Comparison of ENCODE assay signal across 16 cellular contexts in genomic region chr18:35477497-35477896, GRCh38. TPM values are rescaled to one million over a fixed set of nuclear protein-coding genes. Genes with fewer than 3 reads are reported as not detected.
DNase-seq lines count a peak whose midpoint lies in the region; ATAC-seq and TF ChIP-seq lines count a peak whose summit lies in the region.
"Had no signal": no experiment of that assay in that cellular context is flagged by ENCODE, and none has a peak within 500 bp of the region (broad histone marks: within the 10 kb centered on the region; RNA-seq: fewer than 3 reads in every experiment).

No MANE protein-coding gene starts in this region.

- ATAC-seq in stimulated activated naive CD8-positive, alpha-beta T cell treated with anti-CD3 and anti-CD28 coated beads, Interleukin-15, amount 100 ng/mL, for 72 hours = no peak
- ATAC-seq in GM21723 (IDR thresholded peaks at IDR 0.05; ENCODE audit: unreplicated experiment) (no peak), GM18858 (IDR thresholded peaks at IDR 0.05; ENCODE audit: unreplicated experiment) (no peak)
- ATAC-seq: activated T-helper 17 cell treated with anti-CD3 and anti-CD28 coated beads, Interleukin-2, amount 50 U/mL, for 72 hours; pancreas had no signal

- no peaks in the 10 kb centered on the region for H3K9me3 Mint-ChIP-seq in stimulated activated naive CD8-positive, alpha-beta T cell treated with anti-CD3 and anti-CD28 coated beads, Interleukin-15, Interleukin-2, amounts not matched to agents 100 ng/mL and 50 ng/mL, for 24 hours
- H3K9me3 Mint-ChIP-seq in stimulated activated naive CD8-positive, alpha-beta T cell treated with anti-CD3 and anti-CD28 coated beads, Interleukin-15, amount 100 ng/mL, for 72 hours = peaks cover 0 to 3% of the 10 kb centered on the region in 2 donors
- H3K9me3 Mint-ChIP-seq: activated T-helper 17 cell treated with anti-CD3 and anti-CD28 coated beads, Interleukin-2, amount 50 U/mL, for 72 hours had no signal

- TF ChIP-seq CTCF in hepatocyte (IDR thresholded peaks at IDR 0.05; ENCODE audit: poor library complexity) (no peak), tibial nerve (IDR thresholded peaks at IDR 0.05) (no peak)

- H3K4me3 ChIP-seq in hepatocyte (no peak overlapping the region), tibial nerve (no peak overlapping the region)
- H3K4me3 ChIP-seq: pancreas, stomach had no signal

- WGBS in hepatocyte (ENCODE audit: low lambda C conversion rate, missing lambda C conversion rate) = 95% methylated on average over 1 of the region's 1 CpG
- WGBS in tibial nerve, 2 donors = 81 to 97% methylated on average over 1 of the region's 1 CpG

- peaks cover 16% of the 10 kb centered on the region for H3K4me1 ChIP-seq in hepatocyte (ENCODE audit: insufficient read depth)
- H3K4me1 ChIP-seq in tibial nerve = peaks cover 0 to 27% (median 8%) of the 10 kb centered on the region in 4 donors

- H3K79me2 ChIP-seq in hepatocyte = peaks cover 34% of the 10 kb centered on the region

- H3K27me3 ChIP-seq in hepatocyte (no peaks in the 10 kb centered on the region), tibial nerve (no peaks in the 10 kb centered on the region)
- H3K27me3 ChIP-seq: pancreas, stomach had no signal

- no peaks in the 10 kb centered on the region for H3K9me2 ChIP-seq in hepatocyte (replicated peaks; ENCODE audit: insufficient read depth)

- DNase-seq in stimulated activated naive CD8-positive, alpha-beta T cell treated with anti-CD3 and anti-CD28 coated beads, Interleukin-15, amount 100 ng/mL, for 72 hours = no peak
- peak; percentile 58 for DNase-seq in SKM-1 treated with dmso at 0.1 percent for 144 hours (lab: John Stamatoyannopoulos, UW; ENCODE audit: unreplicated experiment)
- DNase-seq in hepatocyte (ENCODE audit: low spot score) = no peak
- no peak for DNase-seq in tibial nerve (ENCODE audit: low spot score in 2 of 2)
- DNase-seq in activated gamma-delta T cell (lab: John Stamatoyannopoulos, UW) = no peak
- DNase-seq: activated CD4-positive, alpha-beta T cell treated with anti-CD3 and anti-CD28 coated beads, Interleukin-2, amount 50 U/mL, for 1 hour; hypothalamus; NCI-H1436; NCI-H226; NK-92 treated with Interleukin-12 subunit alpha and Interleukin-12 subunit beta, amount 100 ng/mL, for 24 hours; pancreas; stomach had no signal

- H2AFZ ChIP-seq in hepatocyte = no peak overlapping the region

- peak overlapping the region; percentile 10 for H3K4me3 Mint-ChIP-seq in stimulated activated naive CD8-positive, alpha-beta T cell treated with anti-CD3 and anti-CD28 coated beads, Interleukin-15, Interleukin-2, amounts not matched to agents 100 ng/mL and 50 ng/mL, for 24 hours
- H3K4me3 Mint-ChIP-seq in stimulated activated naive CD8-positive, alpha-beta T cell treated with anti-CD3 and anti-CD28 coated beads, Interleukin-15, amount 100 ng/mL, for 72 hours = no peak overlapping the region

- no peaks in the 10 kb centered on the region for H4K20me1 ChIP-seq in hepatocyte (ENCODE audit: insufficient read depth, poor library complexity, severe bottlenecking)

- no peaks in the 10 kb centered on the region for H3K36me3 ChIP-seq in hepatocyte (replicated peaks; ENCODE audit: insufficient read depth, low read depth)
- peaks cover 0 to 12% (median 0%) of the 10 kb centered on the region in 3 donors for H3K36me3 ChIP-seq in tibial nerve
- H3K36me3 ChIP-seq: pancreas had no signal

- no peak overlapping the region for H3K27ac Mint-ChIP-seq in stimulated activated naive CD8-positive, alpha-beta T cell treated with anti-CD3 and anti-CD28 coated beads, Interleukin-15, Interleukin-2, amounts not matched to agents 100 ng/mL and 50 ng/mL, for 24 hours
- H3K27ac Mint-ChIP-seq in stimulated activated naive CD8-positive, alpha-beta T cell treated with anti-CD3 and anti-CD28 coated beads, Interleukin-15, amount 100 ng/mL, for 72 hours = no peak overlapping the region

- no peak for TF ChIP-seq EP300 in tibial nerve (IDR thresholded peaks at IDR 0.05)

- H3K27me3 Mint-ChIP-seq in stimulated activated naive CD8-positive, alpha-beta T cell treated with anti-CD3 and anti-CD28 coated beads, Interleukin-15, Interleukin-2, amounts not matched to agents 100 ng/mL and 50 ng/mL, for 24 hours = no peaks in the 10 kb centered on the region
- no peaks in the 10 kb centered on the region for H3K27me3 Mint-ChIP-seq in stimulated activated naive CD8-positive, alpha-beta T cell treated with anti-CD3 and anti-CD28 coated beads, Interleukin-15, amount 100 ng/mL, for 72 hours
- H3K27me3 Mint-ChIP-seq: activated T-helper 17 cell treated with anti-CD3 and anti-CD28 coated beads, Interleukin-2, amount 50 U/mL, for 72 hours had no signal

- H3K27ac ChIP-seq in hepatocyte (peak overlapping the region; percentile 91), tibial nerve (no peak overlapping the region)
- H3K27ac ChIP-seq: pancreas had no signal

- H3K9me3 ChIP-seq in hepatocyte (ENCODE audit: low read depth) (no peaks in the 10 kb centered on the region), tibial nerve (no peaks in the 10 kb centered on the region)
- H3K9me3 ChIP-seq: pancreas, stomach had no signal

- peaks cover 38% of the 10 kb centered on the region for H3K4me1 Mint-ChIP-seq in stimulated activated naive CD8-positive, alpha-beta T cell treated with anti-CD3 and anti-CD28 coated beads, Interleukin-15, Interleukin-2, amounts not matched to agents 100 ng/mL and 50 ng/mL, for 24 hours (ENCODE audit: low read depth)
- H3K4me1 Mint-ChIP-seq in stimulated activated naive CD8-positive, alpha-beta T cell treated with anti-CD3 and anti-CD28 coated beads, Interleukin-15, amount 100 ng/mL, for 72 hours = peaks cover 26% of the 10 kb centered on the region

- TF ChIP-seq POLR2A in tibial nerve (IDR thresholded peaks at IDR 0.05) = no peak

- H3K4me2 ChIP-seq in hepatocyte = peak overlapping the region; percentile 49

- H3K36me3 Mint-ChIP-seq in stimulated activated naive CD8-positive, alpha-beta T cell treated with anti-CD3 and anti-CD28 coated beads, Interleukin-15, Interleukin-2, amounts not matched to agents 100 ng/mL and 50 ng/mL, for 24 hours (ENCODE audit: low read depth) = peaks cover 48% of the 10 kb centered on the region

RNA-seq across cellular contexts. Expression of gene INO80C, which starts 20.3 kb away (rescaled TPM):
- total RNA-seq in hepatocyte = 16.5 and 16.6 TPM in 2 replicates
- polyA plus RNA-seq in hepatocyte = 25.1 and 42.2 TPM in 2 replicates
- total RNA-seq in tibial nerve = 10 to 100 TPM in 2 of 4 donors, 1 to 10 TPM in 2; 3.9 to 11.6 (median 8.8) TPM
